Comparison of ENCODE assay signal across 27 cellular contexts in the genomic region with DNA sequence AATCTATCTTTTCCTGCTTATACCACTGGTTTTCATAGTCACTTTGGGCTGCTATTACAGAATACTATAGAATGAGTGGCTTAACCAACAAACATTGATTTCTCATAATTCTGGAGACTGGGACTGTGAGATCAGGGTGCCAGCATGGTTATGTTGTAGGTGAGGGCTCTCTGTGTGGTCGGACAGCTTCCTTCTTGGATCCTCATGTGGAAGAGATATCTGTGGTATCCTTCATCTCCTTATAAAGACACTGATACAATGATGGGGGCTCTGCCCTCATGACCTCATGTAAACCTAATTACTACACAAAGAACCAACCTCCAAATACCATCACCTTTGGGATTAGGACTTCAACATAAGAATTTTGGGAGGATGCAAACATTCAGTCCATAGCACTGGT. TPM values are rescaled to one million over a fixed set of nuclear protein-coding genes. Genes with fewer than 3 reads are reported as not detected.
"Had no signal": no experiment of that assay in that cellular context is flagged by ENCODE, and none has a peak within 500 bp of the region (broad histone marks: within the 10 kb centered on the region; RNA-seq: fewer than 3 reads in every experiment).

No MANE protein-coding gene starts in this region.

- H3K9me3 ChIP-seq: gastroesophageal sphincter, heart right ventricle, left lung, lower lobe of right lung had no signal

- H3K27ac Mint-ChIP-seq: endodermal cell had no signal

- DNase-seq: dermis blood vessel endothelial cell; dorsolateral prefrontal cortex; effector CD4-positive, alpha-beta T cell; effector memory CD4-positive, alpha-beta T cell; endodermal cell; erythroblast; foreskin keratinocyte; glutamatergic neuron; head of caudate nucleus; heart right ventricle; hippocampal formation; left cardiac atrium; left lung; left ventricle myocardium superior; lower lobe of right lung; mesendoderm; midbrain had no signal

- H3K4me1 Mint-ChIP-seq: central memory CD8-positive, alpha-beta T cell had no signal

- H3K27me3 ChIP-seq: dorsolateral prefrontal cortex, foreskin keratinocyte, gastroesophageal sphincter, heart right ventricle, left lung had no signal

- H3K4me3 ChIP-seq: coronary artery, dorsolateral prefrontal cortex, gastroesophageal sphincter, heart right ventricle, left lung, lower lobe of right lung had no signal

- H3K4me1 ChIP-seq: foreskin keratinocyte, lower lobe of right lung had no signal

- ATAC-seq: esophagus mucosa, foreskin keratinocyte, gastroesophageal sphincter, heart right ventricle, left cardiac atrium, left lung, left ventricle myocardium superior, lower lobe of right lung had no signal

- H3K36me3 ChIP-seq: gastroesophageal sphincter, heart right ventricle, left lung, lower lobe of right lung had no signal

- H3K9me3 Mint-ChIP-seq: central memory CD8-positive, alpha-beta T cell had no signal

- FAIRE-seq: colon, endometrium, frontal cortex, islet of Langerhans, keratinocyte had no signal

- H3K4me3 Mint-ChIP-seq: central memory CD8-positive, alpha-beta T cell; endodermal cell had no signal

- H3K27ac ChIP-seq: coronary artery, dorsolateral prefrontal cortex, epithelial cell of prostate, foreskin keratinocyte, gastroesophageal sphincter, heart right ventricle, left lung, lower lobe of right lung had no signal

RNA-seq across cellular contexts. Expression of a gene that starts 13.9 kb away (rescaled TPM):
- polyA plus RNA-seq: foreskin keratinocyte had no signal
